ENCODE assay signal across 1 cellular context in the genomic region with DNA sequence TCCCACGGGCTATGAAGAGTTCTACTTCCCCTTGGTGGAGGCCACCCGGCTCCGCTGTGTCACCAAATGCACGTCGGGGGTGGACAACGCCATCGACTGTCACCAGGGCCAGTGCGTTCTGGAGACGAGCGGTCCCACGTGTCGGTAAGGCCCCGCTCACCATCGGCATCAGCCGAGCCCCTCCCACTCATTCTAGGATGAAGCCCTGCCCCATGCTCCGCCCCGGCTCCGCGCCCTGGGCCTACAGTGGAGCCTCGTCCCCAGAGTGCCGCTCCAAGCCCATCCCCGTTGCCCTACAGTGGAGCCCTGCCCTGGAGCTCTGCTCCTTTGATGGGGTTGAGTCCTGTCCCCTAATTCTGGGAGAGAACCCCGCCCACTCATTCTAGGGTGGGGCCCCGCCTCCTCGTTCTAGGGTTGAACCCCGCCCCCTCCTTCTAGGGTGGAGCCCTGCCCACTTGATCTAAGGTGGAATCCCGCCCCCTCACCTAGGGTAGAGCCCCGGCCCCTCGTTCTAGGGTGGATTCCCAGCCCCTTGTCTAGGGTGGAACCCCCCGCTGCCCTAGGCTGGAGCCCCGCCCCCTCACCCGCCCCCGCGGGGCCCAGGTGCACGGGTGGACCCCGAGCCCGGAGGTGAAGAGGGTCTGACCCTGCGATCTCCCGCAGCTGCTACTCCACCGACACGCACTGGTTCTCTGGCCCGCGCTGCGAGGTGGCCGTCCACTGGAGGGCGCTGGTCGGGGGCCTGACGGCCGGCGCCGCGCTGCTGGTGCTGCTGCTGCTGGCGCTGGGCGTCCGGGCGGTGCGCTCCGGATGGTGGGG.
TF ChIP-seq lines count a peak whose summit lies in the region.

No MANE protein-coding gene starts in this region.

TF ChIP-seq in HepG2, 621 proteins besides CTCF, POLR2A, EP300 and RAD21 (continued from another document and continues in another):
- TF ChIP-seq KIAA2018 (CRISPR knock-in tag; IDR thresholded peaks at IDR 0.05; ENCODE audit: borderline replicate concordance), result no peak
- no peak for TF ChIP-seq ASH2L (IDR thresholded peaks at IDR 0.05; ENCODE audit: insufficient read length, low read depth, low read length)
- no peak for TF ChIP-seq ZNF891 (CRISPR knock-in tag; IDR thresholded peaks at IDR 0.05)
- no peak for TF ChIP-seq HNF4A (CRISPR knock-in tag; IDR thresholded peaks at IDR 0.05)
- TF ChIP-seq MZF1 (CRISPR knock-in tag; IDR thresholded peaks at IDR 0.05; ENCODE audit: borderline replicate concordance), result no peak
- TF ChIP-seq, protein P1, sequence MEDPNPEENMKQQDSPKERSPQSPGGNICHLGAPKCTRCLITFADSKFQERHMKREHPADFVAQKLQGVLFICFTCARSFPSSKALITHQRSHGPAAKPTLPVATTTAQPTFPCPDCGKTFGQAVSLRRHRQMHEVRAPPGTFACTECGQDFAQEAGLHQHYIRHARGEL (CRISPR knock-in tag; IDR thresholded peaks at IDR 0.05), result no peak
- TF ChIP-seq FOXJ3 (CRISPR knock-in tag; IDR thresholded peaks at IDR 0.05; ENCODE audit: borderline replicate concordance), result no peak
- no peak for TF ChIP-seq ZNF224 (CRISPR knock-in tag; IDR thresholded peaks at IDR 0.05)
- no peak for TF ChIP-seq PBX2 (CRISPR knock-in tag; IDR thresholded peaks at IDR 0.05)
- no peak for TF ChIP-seq NR2C2 (CRISPR knock-in tag; IDR thresholded peaks at IDR 0.05; ENCODE audit: borderline replicate concordance)
- TF ChIP-seq ZNF33A (CRISPR knock-in tag; IDR thresholded peaks at IDR 0.05; ENCODE audit: borderline replicate concordance), result no peak
- no peak for TF ChIP-seq IRF1 (CRISPR knock-in tag; IDR thresholded peaks at IDR 0.05; ENCODE audit: low read depth)
- TF ChIP-seq ZSCAN25 (CRISPR knock-in tag; IDR thresholded peaks at IDR 0.05), result 0 out of 2 replicates have a peak, but pooled peaks have one; percentile 47
- no peak for TF ChIP-seq ZNF251 (CRISPR knock-in tag; IDR thresholded peaks at IDR 0.05)
- peak; percentile 24; the same call in 1 of the 2 replicates for TF ChIP-seq RFXAP (CRISPR knock-in tag; IDR thresholded peaks at IDR 0.05; ENCODE audit: borderline replicate concordance)
- no peak for TF ChIP-seq ZFP41 (CRISPR knock-in tag; IDR thresholded peaks at IDR 0.05; ENCODE audit: borderline replicate concordance)
- TF ChIP-seq ZNF331 (CRISPR knock-in tag; IDR thresholded peaks at IDR 0.05), result 0 out of 2 replicates have a peak, but pooled peaks have one; percentile 33
- TF ChIP-seq KLF16 (CRISPR knock-in tag; IDR thresholded peaks at IDR 0.05), result no peak
- no peak for TF ChIP-seq ZC3H4 (CRISPR knock-in tag; IDR thresholded peaks at IDR 0.05; ENCODE audit: borderline replicate concordance)
- TF ChIP-seq MTF1 (CRISPR knock-in tag; IDR thresholded peaks at IDR 0.05), result no peak
- TF ChIP-seq, protein P2, sequence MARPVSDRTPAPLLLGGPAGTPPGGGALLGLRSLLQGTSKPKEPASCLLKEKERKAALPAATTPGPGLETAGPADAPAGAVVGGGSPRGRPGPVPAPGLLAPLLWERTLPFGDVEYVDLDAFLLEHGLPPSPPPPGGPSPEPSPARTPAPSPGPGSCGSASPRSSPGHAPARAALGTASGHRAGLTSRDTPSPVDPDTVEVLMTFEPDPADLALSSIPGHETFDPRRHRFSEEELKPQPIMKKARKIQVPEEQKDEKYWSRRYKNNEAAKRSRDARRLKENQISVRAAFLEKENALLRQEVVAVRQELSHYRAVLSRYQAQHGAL (CRISPR knock-in tag; IDR thresholded peaks at IDR 0.05; ENCODE audit: not compliant biosample characterization), result no peak
- TF ChIP-seq ZHX2 (IDR thresholded peaks at IDR 0.05; ENCODE audit: low read depth), result no peak
- no peak for TF ChIP-seq ZHX2 (CRISPR knock-in tag; IDR thresholded peaks at IDR 0.05; ENCODE audit: borderline replicate concordance)
- TF ChIP-seq ZNF607 (CRISPR knock-in tag; IDR thresholded peaks at IDR 0.05; ENCODE audit: borderline replicate concordance), result no peak
- no peak for TF ChIP-seq SMAD9 (CRISPR knock-in tag; IDR thresholded peaks at IDR 0.05)
- TF ChIP-seq GABPB1 (CRISPR knock-in tag; IDR thresholded peaks at IDR 0.05), result peak; percentile 49; the same call in 1 of the 2 replicates
- no peak for TF ChIP-seq ZNF569 (CRISPR knock-in tag; IDR thresholded peaks at IDR 0.05; ENCODE audit: borderline replicate concordance)
- no peak for TF ChIP-seq ZNF619 (CRISPR knock-in tag; IDR thresholded peaks at IDR 0.05)
- no peak for TF ChIP-seq ZNF850 (CRISPR knock-in tag; conservative IDR thresholded peaks at IDR 0.05)
- TF ChIP-seq KDM2A (CRISPR knock-in tag; IDR thresholded peaks at IDR 0.05; ENCODE audit: borderline replicate concordance, low read depth), result peak; percentile 89
- TF ChIP-seq, protein P3, sequence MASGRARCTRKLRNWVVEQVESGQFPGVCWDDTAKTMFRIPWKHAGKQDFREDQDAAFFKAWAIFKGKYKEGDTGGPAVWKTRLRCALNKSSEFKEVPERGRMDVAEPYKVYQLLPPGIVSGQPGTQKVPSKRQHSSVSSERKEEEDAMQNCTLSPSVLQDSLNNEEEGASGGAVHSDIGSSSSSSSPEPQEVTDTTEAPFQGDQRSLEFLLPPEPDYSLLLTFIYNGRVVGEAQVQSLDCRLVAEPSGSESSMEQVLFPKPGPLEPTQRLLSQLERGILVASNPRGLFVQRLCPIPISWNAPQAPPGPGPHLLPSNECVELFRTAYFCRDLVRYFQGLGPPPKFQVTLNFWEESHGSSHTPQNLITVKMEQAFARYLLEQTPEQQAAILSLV (CRISPR knock-in tag; IDR thresholded peaks at IDR 0.05; ENCODE audit: borderline replicate concordance), result 0 out of 2 replicates have a peak, but pooled peaks have one; percentile 36
- 0 out of 2 replicates have a peak, but pooled peaks have one; percentile 30 for TF ChIP-seq ZNF598 (CRISPR knock-in tag; IDR thresholded peaks at IDR 0.05; ENCODE audit: borderline replicate concordance)
- TF ChIP-seq, protein P4, sequence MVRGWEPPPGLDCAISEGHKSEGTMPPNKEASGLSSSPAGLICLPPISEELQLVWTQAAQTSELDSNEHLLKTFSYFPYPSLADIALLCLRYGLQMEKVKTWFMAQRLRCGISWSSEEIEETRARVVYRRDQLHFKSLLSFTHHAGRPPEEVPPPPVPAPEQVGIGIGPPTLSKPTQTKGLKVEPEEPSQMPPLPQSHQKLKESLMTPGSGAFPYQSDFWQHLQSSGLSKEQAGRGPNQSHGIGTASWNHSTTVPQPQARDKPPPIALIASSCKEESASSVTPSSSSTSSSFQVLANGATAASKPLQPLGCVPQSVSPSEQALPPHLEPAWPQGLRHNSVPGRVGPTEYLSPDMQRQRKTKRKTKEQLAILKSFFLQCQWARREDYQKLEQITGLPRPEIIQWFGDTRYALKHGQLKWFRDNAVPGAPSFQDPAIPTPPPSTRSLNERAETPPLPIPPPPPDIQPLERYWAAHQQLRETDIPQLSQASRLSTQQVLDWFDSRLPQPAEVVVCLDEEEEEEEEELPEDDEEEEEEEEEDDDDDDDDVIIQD (CRISPR knock-in tag; IDR thresholded peaks at IDR 0.05; ENCODE audit: low read depth), result no peak
